In the genomic region with DNA sequence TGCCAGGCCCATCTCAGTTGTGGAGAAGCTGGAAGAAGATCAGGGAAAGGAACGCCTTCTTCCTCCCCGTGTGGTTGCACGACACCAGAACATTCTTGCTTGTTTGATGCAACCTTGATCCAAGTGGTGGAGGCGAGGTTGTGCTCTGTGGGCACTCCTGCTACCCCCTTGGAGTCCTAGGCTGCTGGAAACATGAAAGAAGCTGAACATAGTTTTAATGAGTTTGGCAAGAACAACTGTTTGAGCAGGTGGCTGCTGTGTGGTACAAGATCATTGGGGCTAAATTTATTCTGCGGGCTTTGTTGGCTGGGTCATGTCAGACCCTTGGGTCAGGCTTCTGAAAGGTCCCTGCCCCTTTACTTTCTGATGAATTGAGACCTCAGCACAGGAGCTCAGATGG, we compare ENCODE assay signal across 24 cellular contexts.
"Had no signal": no experiment of that assay in that cellular context is flagged by ENCODE, and none has a peak within 500 bp of the region (broad histone marks: within the 10 kb centered on the region; RNA-seq: fewer than 3 reads in every experiment).

No MANE protein-coding gene starts in this region.

- H3K4me3 ChIP-seq: left ventricle myocardium inferior, lung, ovary, right atrium auricular region, right lobe of liver, skin epidermis, suprapubic skin, thoracic aorta, tibial artery, upper lobe of right lung had no signal

- ATAC-seq: naive thymus-derived CD4-positive, alpha-beta T cell; natural killer cell treated with Interleukin-12 subunit alpha and Interleukin-12 subunit beta and Interleukin-15 and Interleukin-18, amount 100 ng/mL, for 72 hours; right lobe of liver; upper lobe of right lung had no signal

- H3K36me3 Mint-ChIP-seq: naive thymus-derived CD4-positive, alpha-beta T cell; natural killer cell treated with Interleukin-12 subunit alpha and Interleukin-12 subunit beta and Interleukin-15 and Interleukin-18, amount 100 ng/mL, for 72 hours had no signal

- H3K27ac ChIP-seq: left ventricle myocardium inferior, ovary, right atrium auricular region, right lobe of liver, skin epidermis, suprapubic skin, thoracic aorta, tibial artery, upper lobe of right lung had no signal

- H3K9me3 ChIP-seq: left ventricle myocardium inferior, ovary, right atrium auricular region, right lobe of liver, suprapubic skin, thoracic aorta, tibial artery, upper lobe of right lung had no signal

- DNase-seq: islet precursor cell; left ventricle myocardium inferior; mesendoderm; naive thymus-derived CD4-positive, alpha-beta T cell; ovary; right lobe of liver; stimulated activated CD4-positive, alpha-beta T cell treated with anti-CD3 and anti-CD28 coated beads, Interleukin-12 subunit alpha, Interleukin-12 subunit beta, amount 100 ng/mL, for 4 hours; stimulated activated CD4-positive, alpha-beta T cell treated with anti-CD3 and anti-CD28 coated beads, Interleukin-15, amount 100 ng/mL, for 24 hours; stimulated activated CD4-positive, alpha-beta T cell treated with anti-CD3 and anti-CD28 coated beads, Interleukin-2, amount 100 ng/mL, for 24 hours; stimulated activated CD4-positive, alpha-beta T cell treated with anti-CD3 and anti-CD28 coated beads, Interleukin-4, amount 100 ng/mL, for 1 hour; stimulated activated naive CD4-positive, alpha-beta T cell; tibial artery; trophoblast cell; upper lobe of right lung had no signal

- H3K9me3 Mint-ChIP-seq: mesothelial cell of epicardium; naive thymus-derived CD4-positive, alpha-beta T cell; natural killer cell treated with Interleukin-12 subunit alpha and Interleukin-12 subunit beta and Interleukin-15 and Interleukin-18, amount 100 ng/mL, for 72 hours; neural crest cell; stimulated activated naive CD8-positive, alpha-beta T cell treated with anti-CD3 and anti-CD28 coated beads, Interleukin-15, Interleukin-2, amounts not matched to agents 100 ng/mL and 50 ng/mL, for 24 hours had no signal

- H3K36me3 ChIP-seq: left ventricle myocardium inferior, ovary, right atrium auricular region, right lobe of liver, suprapubic skin, thoracic aorta, tibial artery, upper lobe of right lung had no signal

- H3K4me1 ChIP-seq: right lobe of liver had no signal

- H3K27ac Mint-ChIP-seq: mesothelial cell of epicardium; naive thymus-derived CD4-positive, alpha-beta T cell; natural killer cell treated with Interleukin-12 subunit alpha and Interleukin-12 subunit beta and Interleukin-15 and Interleukin-18, amount 100 ng/mL, for 72 hours; progenitor cell of endocrine pancreas; stimulated activated naive CD8-positive, alpha-beta T cell treated with anti-CD3 and anti-CD28 coated beads, Interleukin-15, Interleukin-2, amounts not matched to agents 100 ng/mL and 50 ng/mL, for 24 hours had no signal

- H3K27me3 ChIP-seq: ovary, right lobe of liver had no signal

- H3K4me3 Mint-ChIP-seq: mesothelial cell of epicardium; naive thymus-derived CD4-positive, alpha-beta T cell; natural killer cell treated with Interleukin-12 subunit alpha and Interleukin-12 subunit beta and Interleukin-15 and Interleukin-18, amount 100 ng/mL, for 72 hours; neural crest cell; stimulated activated naive CD8-positive, alpha-beta T cell treated with anti-CD3 and anti-CD28 coated beads, Interleukin-15, Interleukin-2, amounts not matched to agents 100 ng/mL and 50 ng/mL, for 24 hours had no signal
